In the genomic region with DNA sequence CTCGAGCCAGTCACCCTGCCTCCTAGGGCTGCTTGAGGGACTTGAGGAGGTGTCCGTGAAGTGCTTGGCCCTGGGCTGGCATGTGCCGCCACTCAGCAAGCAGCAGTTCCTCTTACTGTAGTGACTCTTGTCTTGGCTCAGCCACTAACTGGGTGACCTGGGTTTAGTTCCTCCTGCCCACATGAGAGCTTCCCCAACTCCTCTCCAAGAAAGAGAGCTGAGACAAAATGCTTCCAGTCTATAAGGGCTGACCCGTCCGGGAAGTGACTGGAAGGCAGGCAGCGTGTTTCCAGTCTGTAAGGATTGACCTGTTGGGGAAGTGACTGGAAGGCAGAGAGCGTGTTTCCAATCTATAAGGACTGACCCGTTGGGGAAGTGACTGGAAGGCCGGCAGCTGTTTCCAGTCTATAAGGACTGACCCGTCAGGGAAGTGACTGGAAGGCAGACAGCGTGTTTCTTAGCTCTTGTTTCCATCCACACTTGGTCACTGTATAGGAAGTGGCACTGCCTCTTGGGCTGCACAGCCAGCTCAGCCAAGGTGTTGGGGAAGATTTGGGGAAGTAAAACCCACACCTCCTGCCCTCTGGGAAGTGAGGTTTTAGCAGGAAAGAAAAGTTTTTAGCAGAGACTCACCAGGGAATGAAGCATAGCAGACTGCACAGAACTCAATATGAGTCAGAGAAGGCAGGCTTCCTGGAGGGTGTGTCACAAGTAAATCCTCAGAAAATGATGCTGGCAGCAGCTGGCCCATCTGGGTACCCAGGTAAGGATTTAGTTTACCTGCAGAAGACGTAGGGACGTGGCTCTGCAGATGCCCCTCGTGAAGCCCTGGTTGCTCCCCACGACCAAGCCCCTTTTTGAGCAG, we compare ENCODE assay signal across 8 cellular contexts. TPM values are rescaled to one million over a fixed set of nuclear protein-coding genes. Genes with fewer than 3 reads are reported as not detected.
DNase-seq lines count a peak whose midpoint lies in the region; ATAC-seq and TF ChIP-seq lines count a peak whose summit lies in the region.

No MANE protein-coding gene starts in this region.

- intact Hi-C loops in PC-3 (cut with micrococcal nuclease), result loop anchor here (1.0 to 2.0 kb wide), 3 partner anchors 39 to 151 kb away; a partner anchor contains a TSS

- H3F3A ChIP-seq in PC-3 (ENCODE audit: low read length, unreplicated experiment), result peaks cover 17% of the 10 kb centered on the region
- no peaks in the 10 kb centered on the region for H3F3A ChIP-seq in neural cell (ENCODE audit: insufficient read depth, low read length, poor library complexity, severe bottlenecking)

- peak; percentile 69 for DNase-seq in EH (ENCODE audit: low read depth)
- DNase-seq in PC-3, result peak; percentile 100
- no peak for DNase-seq in NCI-H146 (lab: John Stamatoyannopoulos, UW)
- no peak for DNase-seq in stimulated activated CD4-positive, alpha-beta T cell treated with anti-CD3 and anti-CD28 coated beads, Interleukin-2, amount 100 ng/mL, for 24 hours

- no peak for TF ChIP-seq RAD21 in neural cell (conservative IDR thresholded peaks at IDR 0.05)

- H3K79me2 ChIP-seq in PC-3 (ENCODE audit: low read length), result no peaks in the 10 kb centered on the region
- H3K79me2 ChIP-seq in neural cell (replicated peaks; ENCODE audit: insufficient read depth, low read length), result no peaks in the 10 kb centered on the region

- no TSS peak for BruUV-seq in PC-3 (replicated peaks; lab: Mats Ljungman, UMichigan)

- TF ChIP-seq CTCF in PC-3 (conservative IDR thresholded peaks at IDR 0.05; ENCODE audit: low read depth, low read length) (no peak), neural cell (IDR thresholded peaks at IDR 0.05; ENCODE audit: poor library complexity, severe bottlenecking) (no peak)

- H2AFZ ChIP-seq in PC-3 (ENCODE audit: low read length) (no peak overlapping the region), neural cell (ENCODE audit: low read depth, low read length) (no peak overlapping the region)

- H3K9ac ChIP-seq in PC-3 (ENCODE audit: low read length) (peak overlapping the region; percentile 3), neural cell (ENCODE audit: low read length) (no peak overlapping the region)

- no peak for TF ChIP-seq EP300 in neural cell (conservative IDR thresholded peaks at IDR 0.05; ENCODE audit: poor library complexity, severe bottlenecking)

- H3K27me3 ChIP-seq in PC-3 (ENCODE audit: low read length) (no peaks in the 10 kb centered on the region), esophagus (ENCODE audit: control insufficient read depth in 1 of 2, insufficient read depth in 2 of 2, low read length in 2 of 2) (no peaks in the 10 kb centered on the region), neural cell (ENCODE audit: insufficient read depth, low read depth, low read length) (no peaks in the 10 kb centered on the region)

- H3K4me2 ChIP-seq in PC-3 (ENCODE audit: low read length) (peak overlapping the region; percentile 25), neural cell (ENCODE audit: low read length) (no peak overlapping the region)

- H3K9me3 ChIP-seq in PC-3 (ENCODE audit: low read length), result no peaks in the 10 kb centered on the region
- no peaks in the 10 kb centered on the region for H3K9me3 ChIP-seq in esophagus (ENCODE audit: control insufficient read depth in 2 of 2, insufficient read depth in 1 of 2, low read depth in 1 of 2, low read length in 1 of 2)
- no peaks in the 10 kb centered on the region for H3K9me3 ChIP-seq in neural cell (ENCODE audit: low read length)

- CTCF ChIA-PET in PC-3 (lab: Charles Lee), result interaction anchor here (0.6 to 1.0 kb wide), 4 partner anchors 22 to 174 kb away, joined by 3 to 4 read pairs (median 4); no protein-coding TSS in a partner anchor

- WGBS in esophagus, 2 donors, result 80 to 81% methylated on average over 15 of the region's 15 CpGs

- H3K27ac ChIP-seq in PC-3 (ENCODE audit: low read length) (peak overlapping the region; percentile 57), esophagus (ENCODE audit: low read depth in 2 of 2, low read length in 1 of 2) (peak overlapping the region; percentile 82 to 94), neural cell (ENCODE audit: low read length) (no peak overlapping the region)

- POLR2A ChIA-PET in PC-3 (lab: Charles Lee; ENCODE audit: unreplicated experiment), result interaction anchor here (0.6 kb wide), 3 partner anchors 11 to 176 kb away, joined by 3 to 26 read pairs (median 3); a partner anchor contains a TSS

- H3K36me3 ChIP-seq in PC-3 (ENCODE audit: low read depth, low read length), result peaks cover 35% of the 10 kb centered on the region; the same call in 1 of the 2 replicates
- peaks cover 24 to 71% of the 10 kb centered on the region in 2 donors for H3K36me3 ChIP-seq in esophagus (ENCODE audit: control insufficient read depth in 2 of 2, insufficient read depth in 2 of 2, low read length in 1 of 2)
- H3K36me3 ChIP-seq in neural cell (ENCODE audit: insufficient read depth, low read length), result peaks cover 3% of the 10 kb centered on the region

- ATAC-seq in PC-3 (peak; percentile 55), GM21529 (IDR thresholded peaks at IDR 0.05; ENCODE audit: unreplicated experiment) (no peak), GM19023 (IDR thresholded peaks at IDR 0.05; ENCODE audit: unreplicated experiment) (no peak)

- H3K4me3 ChIP-seq in PC-3 (ENCODE audit: low read length), result no peak overlapping the region
- H3K4me3 ChIP-seq in esophagus (ENCODE audit: low read depth in 1 of 2, low read length in 2 of 2), result no peak overlapping the region
- H3K4me3 ChIP-seq in neural cell (ENCODE audit: low read length), result no peak overlapping the region

- H4K20me1 ChIP-seq in PC-3 (ENCODE audit: low read length), result peaks cover 5% of the 10 kb centered on the region; the same call in 1 of the 2 replicates
- no peaks in the 10 kb centered on the region for H4K20me1 ChIP-seq in neural cell (ENCODE audit: insufficient read depth)

- H3K4me1 ChIP-seq in PC-3 (ENCODE audit: insufficient read depth, low read length) (peaks cover 38% of the 10 kb centered on the region), esophagus (ENCODE audit: control insufficient read depth in 2 of 2, insufficient read depth in 2 of 2, low read length in 1 of 2) (peaks cover 9 to 33% of the 10 kb centered on the region in 2 donors)

- H3K9me2 ChIP-seq in PC-3 (replicated peaks; ENCODE audit: low read length) (no peaks in the 10 kb centered on the region), neural cell (ENCODE audit: insufficient read depth, low read length) (no peaks in the 10 kb centered on the region)

TF ChIP-seq in neural cell, 6 proteins besides CTCF, POLR2A, EP300 and RAD21:
- no peak for TF ChIP-seq EZH2 (IDR thresholded peaks at IDR 0.05; ENCODE audit: borderline replicate concordance, insufficient read depth, low read length, poor library complexity, severe bottlenecking)
- TF ChIP-seq POLR2AphosphoS5 (IDR thresholded peaks at IDR 0.05), result peak; percentile 9

RNA-seq across cellular contexts. Expression of a gene that starts 53.2 kb away (rescaled TPM):
- 381 and 472 TPM in 2 replicates for total RNA-seq in PC-3 (2014; rRNA removed)
- 10 to 100 TPM; 38.4 to 57.4 TPM for polyA plus RNA-seq in esophagus
- 13.6 and 15.4 TPM in 2 replicates for polyA plus RNA-seq in neural cell
- 8.5 and 9.5 TPM in 2 replicates for polyA minus RNA-seq in neural cell

Comparison
In these comparisons a context has a peak if more than half of its experiments do, and no peak if none do; other contexts are left out.
1. DNase-seq: peak in EH (single experiment) and PC-3 (single experiment); none in NCI-H146 (single experiment) and stimulated activated CD4-positive, alpha-beta T cell treated with anti-CD3 and anti-CD28 coated beads, Interleukin-2, amount 100 ng/mL, for 24 hours (0 of 2).